Comparison of ENCODE assay signal across 8 cellular contexts in genomic region chr9:96327694-96328352, GRCh38. TPM values are rescaled to one million over a fixed set of nuclear protein-coding genes. Genes with fewer than 3 reads are reported as not detected.
A peak's percentile ranks its signal among the peaks of the same experiment; 100 is the strongest.
DNase-seq lines count a peak whose midpoint lies in the region; TF ChIP-seq lines count a peak whose summit lies in the region.

No MANE protein-coding gene starts in this region.

- no peaks in the 10 kb centered on the region for H3K9me3 ChIP-seq in neuronal stem cell (replicated peaks in 1 of 2; ENCODE audit: control insufficient read depth in 2 of 2, insufficient read depth in 1 of 2, low read depth in 1 of 2, low read length in 2 of 2)

- H4K8ac ChIP-seq in neuronal stem cell (ENCODE audit: low read depth, low read length), result no peak overlapping the region

- H3K27me3 ChIP-seq in BJ (ENCODE audit: control insufficient read depth, insufficient read depth, low read length) (no peaks in the 10 kb centered on the region), neuronal stem cell (ENCODE audit: control insufficient read depth in 3 of 3, insufficient read depth in 3 of 3, low read depth in 1 of 3, low read length in 3 of 3) (no peaks in the 10 kb centered on the region)

- H2BK120ac ChIP-seq in neuronal stem cell (ENCODE audit: low read depth, low read length), result no peak overlapping the region

- H3K27ac ChIP-seq in neuronal stem cell (replicated peaks; ENCODE audit: low read length), result no peak overlapping the region

- no CpG with 5 or more reads among the region's 1 CpG for WGBS in neuronal stem cell (ENCODE audit: extremely low coverage in 2 of 2, insufficient read length in 2 of 2, insufficient replicate concordance in 1 of 2), 2 donors

- no peak overlapping the region for H2BK12ac ChIP-seq in neuronal stem cell (ENCODE audit: low read length)

- no peak overlapping the region for H3K4me3 ChIP-seq in BJ (ENCODE audit: low read depth, low read length)
- no peak overlapping the region for H3K4me3 ChIP-seq in fibroblast of the aortic adventitia (ENCODE audit: low read depth, low read length)
- no peak overlapping the region for H3K4me3 ChIP-seq in neuronal stem cell (ENCODE audit: low read length in 2 of 2)

- H3K23ac ChIP-seq in neuronal stem cell (ENCODE audit: low read depth, low read length, poor library complexity), result no peak overlapping the region

- H3K18ac ChIP-seq in neuronal stem cell (ENCODE audit: low read length), result no peak overlapping the region

- no peak overlapping the region for H2BK15ac ChIP-seq in neuronal stem cell (ENCODE audit: low read length)

- POLR2A ChIA-PET in BJ (lab: Charles Lee), result no interaction called here

- CTCF ChIA-PET in BJ (lab: Yijun Ruan, JAX), result interaction anchor here (0.7 to 4.8 kb wide), 21 partner anchors 11 to 358 kb away, joined by 3 to 47 read pairs (median 3); partner anchors contain the start of genes PRXL2C and SLC35D2

- H2AFZ ChIP-seq in neuronal stem cell (ENCODE audit: low read length), result no peak overlapping the region

- TF ChIP-seq CTCF in BJ (IDR thresholded peaks at IDR 0.05; ENCODE audit: insufficient read depth, low read depth, low read length), result peak; percentile 74
- peak; percentile 66 for TF ChIP-seq CTCF in GM13977 (IDR thresholded peaks at IDR 0.05; ENCODE audit: extremely low read depth, insufficient read depth, missing control alignments)
- TF ChIP-seq CTCF in fibroblast of the aortic adventitia (IDR thresholded peaks at IDR 0.05; ENCODE audit: insufficient read depth, low read length), result peak; percentile 83

- H2AK5ac ChIP-seq in neuronal stem cell (ENCODE audit: low read depth, low read length), result no peak overlapping the region

- H3K79me1 ChIP-seq in neuronal stem cell (ENCODE audit: low read depth, low read length), result no peaks in the 10 kb centered on the region

- H3K36me3 ChIP-seq in BJ (ENCODE audit: control insufficient read depth, insufficient read depth, low read length), result 0 out of 2 replicates have a peak, but pooled peaks cover 2% of the 10 kb centered on the region
- H3K36me3 ChIP-seq in neuronal stem cell (replicated peaks in 1 of 2; ENCODE audit: control insufficient read depth in 2 of 2, insufficient read depth in 2 of 2, low read length in 2 of 2), result no peaks in the 10 kb centered on the region

- peaks cover 0 to 2% of the 10 kb centered on the region in 2 donors for H3K4me1 ChIP-seq in neuronal stem cell (ENCODE audit: control insufficient read depth in 2 of 2, insufficient read depth in 1 of 2, low read depth in 1 of 2, low read length in 2 of 2)

- H4K91ac ChIP-seq in neuronal stem cell (ENCODE audit: low read depth, low read length, poor library complexity), result no peak overlapping the region

- no peak overlapping the region for H2BK5ac ChIP-seq in neuronal stem cell (ENCODE audit: low read length)

- H3K14ac ChIP-seq in neuronal stem cell (ENCODE audit: low read length), result no peak overlapping the region

- no peak overlapping the region for H3K4ac ChIP-seq in neuronal stem cell (ENCODE audit: low read length)

- DNase-seq in BJ (ENCODE audit: low read depth), result no peak
- peak; percentile 62 for DNase-seq in GM13977 (ENCODE audit: low spot score)
- peak; percentile 14 for DNase-seq in NCI-H2227 treated with DMSO at 0.1 percent for 48 hours (lab: John Stamatoyannopoulos, UW)
- peak; percentile 26 for DNase-seq in activated T-cell treated with anti-CD3 and anti-CD28 coated beads for 24 hours (ENCODE audit: low read depth)
- peak; percentile 80 for DNase-seq in fibroblast of the aortic adventitia (ENCODE audit: low read depth)
- peak; percentile 38 for DNase-seq in neuronal stem cell (ENCODE audit: low spot score)
- no peak for DNase-seq in GOT3 (lab: John Stamatoyannopoulos, UW)
- no peak for DNase-seq in NK-92 (lab: John Stamatoyannopoulos, UW; ENCODE audit: unreplicated experiment)

- H3K4me2 ChIP-seq in neuronal stem cell (ENCODE audit: insufficient read depth, low read length, poor library complexity, severe bottlenecking), result no peak overlapping the region

- no peak overlapping the region for H3K9ac ChIP-seq in neuronal stem cell (ENCODE audit: low read depth, low read length, poor library complexity)

- in situ Hi-C loops in GM13977 (cut with MboI; ENCODE audit: low pct_unique_long_range_greater_than_20kb, low sequenced_read_pairs, unreplicated experiment), result loop anchor here (5.0 kb wide), 1 partner anchor 324 kb away; no protein-coding TSS in a partner anchor

RNA-seq across cellular contexts. Expression of gene HSD17B3, which starts 25.8 kb away (rescaled TPM):
- 0.05 TPM in 1 of 2 replicates, not detected in the other for polyA plus RNA-seq in BJ (2011; rRNA removed)
- not detected in 2 replicates for polyA minus RNA-seq in BJ (2011; rRNA and poly(A)+ RNA removed)
- not detected in 2 replicates for total RNA-seq in fibroblast of the aortic adventitia (ENCODE audit: low replicate concordance)
- 0.04 TPM for polyA plus RNA-seq in neuronal stem cell (2013, experiment 1 of 2)
- 0.06 TPM for polyA plus RNA-seq in neuronal stem cell (2013, experiment 2 of 2)

RNA-seq across cellular contexts. Expression of gene SLC35D2, which starts 55.7 kb away (rescaled TPM):
- polyA plus RNA-seq in BJ (2011; rRNA removed), result 11.3 and 20.4 TPM in 2 replicates
- 7.4 and 9.9 TPM in 2 replicates for polyA minus RNA-seq in BJ (2011; rRNA and poly(A)+ RNA removed)
- 7.8 and 14.6 TPM in 2 replicates for total RNA-seq in fibroblast of the aortic adventitia (ENCODE audit: low replicate concordance)
- 22.3 TPM for polyA plus RNA-seq in neuronal stem cell (2013, experiment 1 of 2)
- polyA plus RNA-seq in neuronal stem cell (2013, experiment 2 of 2), result 22.2 TPM

Comparison
In these comparisons a context has a peak if more than half of its experiments do, and no peak if none do; other contexts are left out.
1. DNase-seq: peak in GM13977 (single experiment), NCI-H2227 treated with DMSO at 0.1 percent for 48 hours (single experiment), activated T-cell treated with anti-CD3 and anti-CD28 coated beads for 24 hours (single experiment), fibroblast of the aortic adventitia (single experiment) and neuronal stem cell (single experiment); none in BJ (single experiment), GOT3 (single experiment) and NK-92 (single experiment).
2. Peak in every context shown above with its lines, with median percentiles within 50 percentile points of each other: CTCF ChIP-seq.